In genomic region chr20:45306431-45306982, GRCh38 we compare ENCODE assay signal across 8 cellular contexts. TPM values are rescaled to one million over a fixed set of nuclear protein-coding genes. Genes with fewer than 3 reads are reported as not detected.
DNase-seq lines count a peak whose midpoint lies in the region; ATAC-seq, FAIRE-seq and TF ChIP-seq lines count a peak whose summit lies in the region.

TSS of gene RBPJL (plus strand) at chr20:45306840. CDS start at chr20:45306923, 83 bp downstream.

- CTCF ChIA-PET in BJ (lab: Yijun Ruan, JAX) = interaction anchor here (0.9 kb wide), 1 partner anchor 131 kb away, joined by 6 read pairs; no protein-coding TSS in a partner anchor

- no peaks in the 10 kb centered on the region for H3K9me3 ChIP-seq in MM.1S (replicated peaks; ENCODE audit: insufficient read depth, low read length)
- H3K9me3 ChIP-seq in kidney (ENCODE audit: control insufficient read depth in 1 of 2, low read length in 2 of 2) = no peaks in the 10 kb centered on the region

- peak; percentile 92 for TF ChIP-seq CTCF in BJ (IDR thresholded peaks at IDR 0.05; ENCODE audit: insufficient read depth, low read depth, low read length)
- TF ChIP-seq CTCF in MM.1S (IDR thresholded peaks at IDR 0.05; ENCODE audit: low read length) = peak; percentile 71
- peak; percentile 63 for TF ChIP-seq CTCF in kidney (IDR thresholded peaks at IDR 0.05; ENCODE audit: borderline replicate concordance, extremely low read depth, insufficient read depth)

- no peak for FAIRE-seq in kidney (lab: Jason Lieb, UNC)

- no peak within 1 kb of the TSS for H2AFZ ChIP-seq in MM.1S (ENCODE audit: low read length)

- DNase-seq in BJ (ENCODE audit: low read depth) = no peak
- DNase-seq in MM.1S = no peak
- peak; percentile 29 for DNase-seq in activated gamma-delta T cell (lab: John Stamatoyannopoulos, UW)
- no peak for DNase-seq in kidney
- peak; percentile 76 for DNase-seq in stimulated activated naive CD8-positive, alpha-beta T cell treated with anti-CD3 and anti-CD28 coated beads, Interleukin-15, Interleukin-2, amounts not matched to agents 100 U/mL and 50 U/mL, for 24 hours

- ATAC-seq in stimulated activated naive CD8-positive, alpha-beta T cell treated with anti-CD3 and anti-CD28 coated beads, Interleukin-15, Interleukin-2, amounts not matched to agents 100 U/mL and 50 U/mL, for 24 hours = no peak
- ATAC-seq in GM18870 (IDR thresholded peaks at IDR 0.05; ENCODE audit: unreplicated experiment) (no peak), HG03442 (IDR thresholded peaks at IDR 0.05; ENCODE audit: unreplicated experiment) (no peak), GM18511 (IDR thresholded peaks at IDR 0.05; ENCODE audit: unreplicated experiment) (no peak)

- H3K9ac ChIP-seq in MM.1S (ENCODE audit: low read length) = no peak within 1 kb of the TSS
- no peak within 1 kb of the TSS for H3K9ac ChIP-seq in kidney (ENCODE audit: low read length in 2 of 2)

- H3K4me2 ChIP-seq in MM.1S (ENCODE audit: low read depth, low read length) = no peak within 1 kb of the TSS

- no peaks in the 10 kb centered on the region for H3F3A ChIP-seq in MM.1S (ENCODE audit: insufficient read depth, low read length)

- no peaks in the 10 kb centered on the region for H3K79me2 ChIP-seq in MM.1S (ENCODE audit: low read length)

- POLR2A ChIA-PET in BJ (lab: Charles Lee) = no interaction called here

- H3K4me1 ChIP-seq in MM.1S (ENCODE audit: low read length) (no peaks in the 10 kb centered on the region), kidney (ENCODE audit: control insufficient read depth in 1 of 2, insufficient read depth in 1 of 2, low read depth in 1 of 2, low read length in 2 of 2) (no peaks in the 10 kb centered on the region)

- H4K20me1 ChIP-seq in MM.1S (ENCODE audit: insufficient read depth, low read length) = no peaks in the 10 kb centered on the region

- H3K36me3 ChIP-seq in BJ (ENCODE audit: control insufficient read depth, insufficient read depth, low read length) (no peaks in the 10 kb centered on the region), MM.1S (replicated peaks; ENCODE audit: insufficient read depth, low read length) (no peaks in the 10 kb centered on the region), kidney (ENCODE audit: control insufficient read depth in 1 of 2, insufficient read depth in 2 of 2, low read length in 2 of 2) (no peaks in the 10 kb centered on the region)

- peaks cover 7% of the 10 kb centered on the region; the same call in 1 of the 2 replicates for H3K27me3 ChIP-seq in BJ (ENCODE audit: control insufficient read depth, insufficient read depth, low read length)
- H3K27me3 ChIP-seq in MM.1S (replicated peaks; ENCODE audit: insufficient read depth, low read length) = peaks cover 4% of the 10 kb centered on the region; the same call in 1 of the 2 replicates

- H3K9me2 ChIP-seq in MM.1S (replicated peaks; ENCODE audit: insufficient read depth, low read length) = no peaks in the 10 kb centered on the region

- H3K4me3 ChIP-seq in BJ (ENCODE audit: low read depth, low read length) (no peak within 1 kb of the TSS), MM.1S (ENCODE audit: low read length) (no peak within 1 kb of the TSS), kidney (ENCODE audit: low read length in 2 of 2) (no peak within 1 kb of the TSS)

- intact Hi-C loops in kidney (cut with DNase I) = no loop called here

- H3K27ac ChIP-seq in MM.1S (ENCODE audit: low read length) = no peak within 1 kb of the TSS
- H3K27ac ChIP-seq in kidney (ENCODE audit: low read depth in 2 of 2, low read length in 2 of 2) = no peak within 1 kb of the TSS

RNA-seq across cellular contexts. Expression of gene RBPJL, which starts in this region (rescaled TPM):
- polyA plus RNA-seq in BJ (2011; rRNA removed) (not detected in 2 replicates), kidney (ENCODE audit: insufficient read depth, low read depth, low replicate concordance) (not detected)
- not detected in 2 replicates for polyA minus RNA-seq in BJ (2011; rRNA and poly(A)+ RNA removed)
- total RNA-seq in kidney = not detected

Comparison
In these comparisons a context has a peak if more than half of its experiments do, and no peak if none do; other contexts are left out.
1. DNase-seq: peak in activated gamma-delta T cell (single experiment) and stimulated activated naive CD8-positive, alpha-beta T cell treated with anti-CD3 and anti-CD28 coated beads, Interleukin-15, Interleukin-2, amounts not matched to agents 100 U/mL and 50 U/mL, for 24 hours (single experiment); none in BJ (single experiment), MM.1S (single experiment) and kidney (single experiment).
2. Peak in every context shown above with its lines, with median percentiles within 50 percentile points of each other: CTCF ChIP-seq.